ENCODE assay signal across 19 cellular contexts in the genomic region with DNA sequence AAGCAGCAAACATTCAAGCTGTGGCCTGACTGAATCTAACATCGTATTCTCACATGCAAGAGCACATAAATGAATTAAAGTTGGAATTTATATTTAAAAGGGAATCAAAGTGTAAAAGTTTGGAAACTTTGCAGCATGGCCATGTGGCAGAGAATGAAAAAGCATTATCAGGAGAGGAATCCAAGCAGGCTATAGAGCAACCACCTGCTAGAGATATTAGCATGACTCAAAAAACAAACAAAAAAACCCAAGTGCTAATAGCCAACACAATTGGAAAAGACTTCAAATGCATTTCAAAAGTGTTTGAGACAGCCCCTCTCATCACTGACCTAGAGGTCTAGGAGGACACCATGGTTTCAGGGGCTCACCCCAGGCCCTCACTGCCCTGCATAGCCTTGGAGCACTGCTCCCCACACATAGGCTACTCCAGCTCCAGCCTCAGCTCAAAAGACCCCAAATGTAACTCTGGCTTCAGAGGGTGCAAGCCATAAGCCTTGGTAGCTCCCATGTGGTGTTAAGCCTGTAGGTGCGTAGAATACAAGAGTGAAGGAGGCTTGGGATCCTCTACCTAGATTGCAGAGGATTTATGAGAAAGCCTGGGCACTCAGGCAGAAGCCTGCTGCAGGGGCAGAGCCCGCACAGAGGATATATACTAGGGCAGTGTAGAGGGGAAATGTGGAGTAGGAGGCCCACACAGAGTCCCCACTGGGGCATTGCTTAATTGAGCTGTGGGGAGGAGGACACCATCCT. TPM values are rescaled to one million over a fixed set of nuclear protein-coding genes. Genes with fewer than 3 reads are reported as not detected.
A peak's percentile ranks its signal among the peaks of the same experiment; 100 is the strongest.
DNase-seq lines count a peak whose midpoint lies in the region; ATAC-seq, FAIRE-seq and TF ChIP-seq lines count a peak whose summit lies in the region.
"Had no signal": no experiment of that assay in that cellular context is flagged by ENCODE, and none has a peak within 500 bp of the region (broad histone marks: within the 10 kb centered on the region; RNA-seq: fewer than 3 reads in every experiment).

No MANE protein-coding gene starts in this region.

- FAIRE-seq in HepG2 (lab: Jason Lieb, UNC): no peak
- FAIRE-seq: A204.1, G401.6, GM12891 had no signal

- ATAC-seq in HepG2: peak; percentile 58
- ATAC-seq in upper lobe of right lung: no peak

- peaks cover 6% of the 10 kb centered on the region for H3K27me3 Mint-ChIP-seq in activated naive CD4-positive, alpha-beta T cell treated with anti-CD3 and anti-CD28 coated beads for 36 hours (ENCODE audit: low read depth)

- H3K27me3 ChIP-seq in HepG2 (ENCODE audit: control insufficient read depth in 1 of 2, insufficient read depth in 2 of 2, low read length in 2 of 2) (no peaks in the 10 kb centered on the region), upper lobe of right lung (no peaks in the 10 kb centered on the region), SK-N-SH (ENCODE audit: insufficient read depth) (no peaks in the 10 kb centered on the region), BE2C (no peaks in the 10 kb centered on the region)

- no peaks in the 10 kb centered on the region for H3K79me2 ChIP-seq in HepG2 (ENCODE audit: insufficient read depth, low read length)
- H3K79me2 ChIP-seq in SK-N-SH (ENCODE audit: insufficient read depth): no peaks in the 10 kb centered on the region

- no peaks in the 10 kb centered on the region for H3K36me3 Mint-ChIP-seq in activated naive CD4-positive, alpha-beta T cell treated with anti-CD3 and anti-CD28 coated beads for 36 hours (ENCODE audit: low read depth)

- peak overlapping the region; percentile 66 for H3K27ac ChIP-seq in C4-2B
- no peak overlapping the region for H3K27ac ChIP-seq in HepG2 (ENCODE audit: extremely low read length, insufficient read depth, low read length)
- no peak overlapping the region for H3K27ac ChIP-seq in upper lobe of right lung
- no peak overlapping the region for H3K27ac ChIP-seq in SK-N-SH (ENCODE audit: low read depth in 2 of 2, low read length in 1 of 2)

- no TSS peak for BruUV-seq in HepG2 (replicated peaks; lab: Mats Ljungman, UMichigan)

- no peaks in the 10 kb centered on the region for H3K9me3 ChIP-seq in HepG2 (ENCODE audit: low read length)
- no peaks in the 10 kb centered on the region for H3K9me3 ChIP-seq in upper lobe of right lung
- no peaks in the 10 kb centered on the region for H3K9me3 ChIP-seq in SK-N-SH
- H3K9me3 ChIP-seq in BE2C: no peaks in the 10 kb centered on the region

- no peak overlapping the region for H3K4me3 Mint-ChIP-seq in activated naive CD4-positive, alpha-beta T cell treated with anti-CD3 and anti-CD28 coated beads for 36 hours
- H3K4me3 Mint-ChIP-seq: CD8-positive, alpha-beta memory T cell; H9 had no signal

- DNase-seq in NB4 (ENCODE audit: low read depth) (peak; percentile 46), HepG2 (ENCODE audit: low spot score) (no peak), upper lobe of right lung (peak; percentile 17), SK-N-SH (no peak), BE2C (no peak)
- DNase-seq in activated naive CD4-positive, alpha-beta T cell treated with anti-CD3 and anti-CD28 coated beads for 36 hours: no peak
- DNase-seq: CD8-positive, alpha-beta memory T cell; DMS79 treated with DMSO at 0.1 percent for 48 hours; EL; GOT3; H9 had no signal

- no peaks in the 10 kb centered on the region for H3K9me2 ChIP-seq in SK-N-SH

- H3K27ac Mint-ChIP-seq in activated naive CD4-positive, alpha-beta T cell treated with anti-CD3 and anti-CD28 coated beads for 36 hours: no peak overlapping the region
- H3K27ac Mint-ChIP-seq: CD8-positive, alpha-beta memory T cell; H9 had no signal

- H3K4me2 ChIP-seq in HepG2 (ENCODE audit: low read depth, low read length) (peak overlapping the region; percentile 28; the same call in 1 of the 2 replicates), SK-N-SH (no peak overlapping the region)

- intact Hi-C loops in HepG2 (cut with micrococcal nuclease; ENCODE audit: unreplicated experiment): no loop called here
- intact Hi-C loops in upper lobe of right lung (cut with DNase I): no loop called here
- intact Hi-C loops in activated naive CD4-positive, alpha-beta T cell treated with anti-CD3 and anti-CD28 coated beads for 36 hours (cut with micrococcal nuclease): no loop called here

- no peaks in the 10 kb centered on the region for H4K20me1 ChIP-seq in HepG2 (ENCODE audit: insufficient read depth, low read length)
- H4K20me1 ChIP-seq in SK-N-SH (ENCODE audit: insufficient read depth): no peaks in the 10 kb centered on the region

- H3F3A ChIP-seq in SK-N-SH (replicated peaks; ENCODE audit: insufficient read depth): no peaks in the 10 kb centered on the region

- in situ Hi-C loops in HepG2 (cut with HindIII; ENCODE audit: extremely low pct_ligation_motif_present, low pct_unique_long_range_greater_than_20kb): no loop called here

- peaks cover 45% of the 10 kb centered on the region for H3K4me1 ChIP-seq in HepG2 (ENCODE audit: insufficient read depth, low read length)
- no peaks in the 10 kb centered on the region for H3K4me1 ChIP-seq in upper lobe of right lung
- H3K4me1 ChIP-seq in SK-N-SH (ENCODE audit: control insufficient read depth in 1 of 2, insufficient read depth in 2 of 2, low read depth in 1 of 2, low read length in 1 of 2): no peaks in the 10 kb centered on the region
- H3K4me1 ChIP-seq in BE2C: no peaks in the 10 kb centered on the region

- TF ChIP-seq POLR2A in NB4 (IDR thresholded peaks at IDR 0.05; ENCODE audit: extremely low read depth, insufficient read length) (no peak), HepG2 (IDR thresholded peaks at IDR 0.05; ENCODE audit: insufficient read depth in 1 of 2, low read depth in 2 of 2, low read length in 2 of 2) (no peak)

- no peaks in the 10 kb centered on the region for H3K4me1 Mint-ChIP-seq in activated naive CD4-positive, alpha-beta T cell treated with anti-CD3 and anti-CD28 coated beads for 36 hours (ENCODE audit: low read depth)
- H3K4me1 Mint-ChIP-seq: CD8-positive, alpha-beta memory T cell; H9 had no signal

- H3K36me3 ChIP-seq in HepG2 (replicated peaks in 1 of 2; ENCODE audit: control insufficient read depth in 1 of 2, insufficient read depth in 2 of 2, low read length in 2 of 2): no peaks in the 10 kb centered on the region
- no peaks in the 10 kb centered on the region for H3K36me3 ChIP-seq in upper lobe of right lung
- no peaks in the 10 kb centered on the region for H3K36me3 ChIP-seq in SK-N-SH (replicated peaks in 1 of 2; ENCODE audit: control insufficient read depth in 1 of 2, insufficient read depth in 2 of 2, low read length in 1 of 2)
- H3K36me3 ChIP-seq in BE2C: no peaks in the 10 kb centered on the region

- POLR2A ChIA-PET in HepG2 (lab: Yijun Ruan, JAX): interaction anchor here (0.8 to 2.7 kb wide), 2 partner anchors 9 to 38 kb away, joined by 4 to 6 read pairs; no protein-coding TSS in a partner anchor
- POLR2A ChIA-PET in SK-N-SH (lab: Yijun Ruan, JAX): no interaction called here

- H3K9ac ChIP-seq in HepG2 (ENCODE audit: insufficient read depth, low read depth, low read length) (no peak overlapping the region), SK-N-SH (no peak overlapping the region)

- H3K9me3 Mint-ChIP-seq in activated naive CD4-positive, alpha-beta T cell treated with anti-CD3 and anti-CD28 coated beads for 36 hours: peaks cover 5% of the 10 kb centered on the region

- H3K4me3 ChIP-seq in NB4 (ENCODE audit: low read depth, low read length) (no peak overlapping the region), HepG2 (replicated peaks in 1 of 3; ENCODE audit: insufficient read depth in 1 of 3, low read depth in 2 of 3, low read length in 3 of 3) (0 out of 6 replicates have a peak overlapping the region, but pooled peaks of 1 of the 3 experiments have one; percentile 7), upper lobe of right lung (no peak overlapping the region), SK-N-SH (ENCODE audit: low read depth in 2 of 2, low read length in 1 of 2) (no peak overlapping the region), BE2C (ENCODE audit: low read depth, low read length) (no peak overlapping the region)

- TF ChIP-seq CTCF in C4-2B (conservative IDR thresholded peaks at IDR 0.05) (no peak), NB4 (IDR thresholded peaks at IDR 0.05; ENCODE audit: low read depth, low read length) (no peak), HepG2 (CRISPR knock-in tag; IDR thresholded peaks at IDR 0.05) (no peak), upper lobe of right lung (IDR thresholded peaks at IDR 0.05) (no peak), SK-N-SH (IDR thresholded peaks at IDR 0.05) (no peak), BE2C (IDR thresholded peaks at IDR 0.05; ENCODE audit: low read depth, low read length) (no peak)

- CTCF ChIA-PET in HepG2 (lab: Yijun Ruan, JAX; ENCODE audit: low intra/inter-chr PET ratio, low total read pairs) (no interaction called here), SK-N-SH (lab: Yijun Ruan, JAX) (no interaction called here)
- CTCF ChIA-PET in activated naive CD4-positive, alpha-beta T cell treated with anti-CD3 and anti-CD28 coated beads for 36 hours (lab: Charles Lee): no interaction called here

- WGBS in HepG2 (ENCODE audit: low lambda C conversion rate): 47% methylated on average over 2 of the region's 3 CpGs
- 17% methylated on average over 3 of the region's 3 CpGs for WGBS in SK-N-SH (ENCODE audit: low lambda C conversion rate)

- TF ChIP-seq EP300 in HepG2 (IDR thresholded peaks at IDR 0.05; ENCODE audit: low read depth in 2 of 2, low read length in 2 of 2) (no peak; a peak in 1 of 4 replicates), HepG2 (CRISPR knock-in tag; IDR thresholded peaks at IDR 0.05; ENCODE audit: borderline replicate concordance) (no peak), SK-N-SH (IDR thresholded peaks at IDR 0.05; ENCODE audit: borderline replicate concordance in 1 of 2, low read depth in 1 of 2, low read length in 1 of 2) (no peak)

- TF ChIP-seq RAD21 in HepG2 (CRISPR knock-in tag; IDR thresholded peaks at IDR 0.05) (no peak), SK-N-SH (IDR thresholded peaks at IDR 0.05; ENCODE audit: low read length) (no peak)

- H2AFZ ChIP-seq in HepG2 (ENCODE audit: low read length): no peak overlapping the region
- H2AFZ ChIP-seq in SK-N-SH (ENCODE audit: low read depth): no peak overlapping the region

RNA-seq across cellular contexts. Expression of a gene that starts 1.7 kb away (rescaled TPM):
- total RNA-seq in HepG2 (2016; rRNA removed; fragmentation: Illumina TruSeq; extraction: Trizol): not detected in 2 replicates
- not detected in 2 replicates for total RNA-seq in HepG2 (2016; cell fraction: cytosol; rRNA removed; fragmentation: Illumina TruSeq; extraction: Trizol; ENCODE audit: low read depth)
- total RNA-seq in HepG2 (2016; cell fraction: insoluble cytoplasmic fraction; rRNA removed; fragmentation: Illumina TruSeq; extraction: Trizol): not detected in 2 replicates
- total RNA-seq in HepG2 (2016; cell fraction: membrane; rRNA removed; fragmentation: Illumina TruSeq; extraction: Trizol): not detected in 2 replicates
- not detected in 2 replicates for total RNA-seq in HepG2 (2016; cell fraction: nucleus; rRNA removed; fragmentation: Illumina TruSeq; extraction: Trizol)
- 0.54 and 0.91 TPM in 2 replicates for polyA plus RNA-seq in HepG2 (2011; rRNA removed)
- polyA plus RNA-seq in HepG2 (2011; cell fraction: cytosol; rRNA removed): 0.38 and 0.96 TPM in 2 replicates
- polyA plus RNA-seq in HepG2 (2011; cell fraction: nucleus; rRNA removed): 2.2 and 3.3 TPM in 2 replicates
- polyA plus RNA-seq in HepG2 (2012): 1.0 and 6.0 TPM in 2 replicates
- not detected in 2 replicates for polyA plus RNA-seq in HepG2 (2016; cell fraction: cytosol; fragmentation: Illumina TruSeq; extraction: Trizol; ENCODE audit: low read depth)
- polyA plus RNA-seq in HepG2 (2016; cell fraction: insoluble cytoplasmic fraction; fragmentation: Illumina TruSeq; extraction: Trizol; ENCODE audit: low read depth): not detected in 2 replicates
- polyA plus RNA-seq in HepG2 (2016; cell fraction: membrane; fragmentation: Illumina TruSeq; extraction: Trizol; ENCODE audit: low read depth): not detected in 2 replicates
- not detected in 2 replicates for polyA plus RNA-seq in HepG2 (2016; cell fraction: nucleus; fragmentation: Illumina TruSeq; extraction: Trizol; ENCODE audit: insufficient read depth, low read depth)
- 0.60 TPM in 1 of 2 replicates, not detected in the other for polyA minus RNA-seq in HepG2 (2011; rRNA and poly(A)+ RNA removed; ENCODE audit: low replicate concordance)
- not detected in 2 replicates for polyA minus RNA-seq in HepG2 (2011; cell fraction: cytosol; rRNA and poly(A)+ RNA removed)
- polyA minus RNA-seq in HepG2 (2011; cell fraction: nucleus; rRNA and poly(A)+ RNA removed): 1.1 TPM in 1 of 2 replicates, not detected in the other
- total RNA-seq in upper lobe of right lung: 0.46 TPM
- total RNA-seq in activated naive CD4-positive, alpha-beta T cell treated with anti-CD3 and anti-CD28 coated beads for 36 hours: not detected
- 0.06 and 0.07 TPM in 2 replicates for polyA plus RNA-seq in SK-N-SH (2012; rRNA removed)
- polyA plus RNA-seq in SK-N-SH (2012; cell fraction: cytosol; rRNA removed): not detected in 2 replicates
- 0.17 and 0.19 TPM in 2 replicates for polyA plus RNA-seq in SK-N-SH (2012; cell fraction: nucleus; rRNA removed)
- polyA plus RNA-seq in BE2C (2012; ENCODE audit: insufficient read depth, insufficient read length, low read depth): not detected
- total RNA-seq: Caco-2; CD8-positive, alpha-beta memory T cell; H9; HT-29 had no signal
- polyA plus RNA-seq: AG04450; BJ; CD8-positive, alpha-beta memory T cell had no signal

RNA-seq across cellular contexts. Expression of a gene that starts 12.5 kb away (rescaled TPM):
- total RNA-seq in HepG2 (2016; rRNA removed; fragmentation: Illumina TruSeq; extraction: Trizol) (not detected in 2 replicates), upper lobe of right lung (not detected)
- not detected in 2 replicates for total RNA-seq in HepG2 (2016; cell fraction: cytosol; rRNA removed; fragmentation: Illumina TruSeq; extraction: Trizol; ENCODE audit: low read depth)
- total RNA-seq in HepG2 (2016; cell fraction: insoluble cytoplasmic fraction; rRNA removed; fragmentation: Illumina TruSeq; extraction: Trizol): not detected in 2 replicates
- not detected in 2 replicates for total RNA-seq in HepG2 (2016; cell fraction: membrane; rRNA removed; fragmentation: Illumina TruSeq; extraction: Trizol)
- not detected in 2 replicates for total RNA-seq in HepG2 (2016; cell fraction: nucleus; rRNA removed; fragmentation: Illumina TruSeq; extraction: Trizol)
- polyA plus RNA-seq in HepG2 (2011; rRNA removed) (0.05 and 0.20 TPM in 2 replicates), SK-N-SH (2012; rRNA removed) (0.06 TPM in 1 of 2 replicates, not detected in the other)
- 0.09 and 0.17 TPM in 2 replicates for polyA plus RNA-seq in HepG2 (2011; cell fraction: cytosol; rRNA removed)
- polyA plus RNA-seq in HepG2 (2011; cell fraction: nucleus; rRNA removed): 0.19 TPM in 1 of 2 replicates, not detected in the other
- polyA plus RNA-seq in HepG2 (2012): 0.12 and 0.13 TPM in 2 replicates
- polyA plus RNA-seq in HepG2 (2016; cell fraction: cytosol; fragmentation: Illumina TruSeq; extraction: Trizol; ENCODE audit: low read depth): not detected in 2 replicates
- polyA plus RNA-seq in HepG2 (2016; cell fraction: insoluble cytoplasmic fraction; fragmentation: Illumina TruSeq; extraction: Trizol; ENCODE audit: low read depth): not detected in 2 replicates
- not detected in 2 replicates for polyA plus RNA-seq in HepG2 (2016; cell fraction: membrane; fragmentation: Illumina TruSeq; extraction: Trizol; ENCODE audit: low read depth)
- not detected in 2 replicates for polyA plus RNA-seq in HepG2 (2016; cell fraction: nucleus; fragmentation: Illumina TruSeq; extraction: Trizol; ENCODE audit: insufficient read depth, low read depth)
- 0.12 TPM in 2 replicates for polyA minus RNA-seq in HepG2 (2011; rRNA and poly(A)+ RNA removed; ENCODE audit: low replicate concordance)
- not detected in 2 replicates for polyA minus RNA-seq in HepG2 (2011; cell fraction: cytosol; rRNA and poly(A)+ RNA removed)
- not detected in 2 replicates for polyA minus RNA-seq in HepG2 (2011; cell fraction: nucleus; rRNA and poly(A)+ RNA removed)
- not detected for total RNA-seq in activated naive CD4-positive, alpha-beta T cell treated with anti-CD3 and anti-CD28 coated beads for 36 hours
- not detected in 2 replicates for polyA plus RNA-seq in SK-N-SH (2012; cell fraction: cytosol; rRNA removed)
- 0.13 and 0.40 TPM in 2 replicates for polyA plus RNA-seq in SK-N-SH (2012; cell fraction: nucleus; rRNA removed)
- not detected for polyA plus RNA-seq in BE2C (2012; ENCODE audit: insufficient read depth, insufficient read length, low read depth)
- total RNA-seq: Caco-2; CD8-positive, alpha-beta memory T cell; H9; HT-29 had no signal
- polyA plus RNA-seq: BJ; CD8-positive, alpha-beta memory T cell had no signal

RNA-seq across cellular contexts. Expression of a gene that starts 22.9 kb away (rescaled TPM):
- total RNA-seq in HepG2 (2016; rRNA removed; fragmentation: Illumina TruSeq; extraction: Trizol): 0.09 TPM in 1 of 2 replicates, not detected in the other
- total RNA-seq in HepG2 (2016; cell fraction: cytosol; rRNA removed; fragmentation: Illumina TruSeq; extraction: Trizol; ENCODE audit: low read depth): not detected in 2 replicates
- 0.09 TPM in 1 of 2 replicates, not detected in the other for total RNA-seq in HepG2 (2016; cell fraction: insoluble cytoplasmic fraction; rRNA removed; fragmentation: Illumina TruSeq; extraction: Trizol)
- total RNA-seq in HepG2 (2016; cell fraction: membrane; rRNA removed; fragmentation: Illumina TruSeq; extraction: Trizol): not detected in 2 replicates
- not detected in 2 replicates for total RNA-seq in HepG2 (2016; cell fraction: nucleus; rRNA removed; fragmentation: Illumina TruSeq; extraction: Trizol)
- 0.42 TPM in 1 of 2 replicates, not detected in the other for polyA plus RNA-seq in HepG2 (2011; rRNA removed)
- polyA plus RNA-seq in HepG2 (2011; cell fraction: cytosol; rRNA removed): 0.21 and 0.24 TPM in 2 replicates
- polyA plus RNA-seq in HepG2 (2011; cell fraction: nucleus; rRNA removed): 0.98 and 1.3 TPM in 2 replicates
- polyA plus RNA-seq in HepG2 (2012): 0.28 and 1.2 TPM in 2 replicates
- not detected in 2 replicates for polyA plus RNA-seq in HepG2 (2016; cell fraction: cytosol; fragmentation: Illumina TruSeq; extraction: Trizol; ENCODE audit: low read depth)
- not detected in 2 replicates for polyA plus RNA-seq in HepG2 (2016; cell fraction: insoluble cytoplasmic fraction; fragmentation: Illumina TruSeq; extraction: Trizol; ENCODE audit: low read depth)
- polyA plus RNA-seq in HepG2 (2016; cell fraction: membrane; fragmentation: Illumina TruSeq; extraction: Trizol; ENCODE audit: low read depth): not detected in 2 replicates
- polyA plus RNA-seq in HepG2 (2016; cell fraction: nucleus; fragmentation: Illumina TruSeq; extraction: Trizol; ENCODE audit: insufficient read depth, low read depth): 0.57 TPM in 1 of 2 replicates, not detected in the other
- polyA minus RNA-seq in HepG2 (2011; rRNA and poly(A)+ RNA removed; ENCODE audit: low replicate concordance): 0.12 TPM in 1 of 2 replicates, not detected in the other
- not detected in 2 replicates for polyA minus RNA-seq in HepG2 (2011; cell fraction: cytosol; rRNA and poly(A)+ RNA removed)
- not detected in 2 replicates for polyA minus RNA-seq in HepG2 (2011; cell fraction: nucleus; rRNA and poly(A)+ RNA removed)
- total RNA-seq in upper lobe of right lung: not detected
- not detected for total RNA-seq in activated naive CD4-positive, alpha-beta T cell treated with anti-CD3 and anti-CD28 coated beads for 36 hours
- polyA plus RNA-seq in SK-N-SH (2012; rRNA removed): not detected in 2 replicates
- polyA plus RNA-seq in SK-N-SH (2012; cell fraction: cytosol; rRNA removed): not detected in 2 replicates
- polyA plus RNA-seq in SK-N-SH (2012; cell fraction: nucleus; rRNA removed): 0.29 and 0.60 TPM in 2 replicates
- not detected for polyA plus RNA-seq in BE2C (2012; ENCODE audit: insufficient read depth, insufficient read length, low read depth)
- total RNA-seq: Caco-2; CD8-positive, alpha-beta memory T cell; H9; HT-29 had no signal
- polyA plus RNA-seq: AG04450; CD8-positive, alpha-beta memory T cell had no signal

RNA-seq across cellular contexts. Expression of a gene that starts 40.0 kb away (rescaled TPM):
- total RNA-seq in HepG2 (2016; rRNA removed; fragmentation: Illumina TruSeq; extraction: Trizol) (not detected in 2 replicates), upper lobe of right lung (not detected)
- total RNA-seq in HepG2 (2016; cell fraction: cytosol; rRNA removed; fragmentation: Illumina TruSeq; extraction: Trizol; ENCODE audit: low read depth): not detected in 2 replicates
- total RNA-seq in HepG2 (2016; cell fraction: insoluble cytoplasmic fraction; rRNA removed; fragmentation: Illumina TruSeq; extraction: Trizol): not detected in 2 replicates
- not detected in 2 replicates for total RNA-seq in HepG2 (2016; cell fraction: membrane; rRNA removed; fragmentation: Illumina TruSeq; extraction: Trizol)
- not detected in 2 replicates for total RNA-seq in HepG2 (2016; cell fraction: nucleus; rRNA removed; fragmentation: Illumina TruSeq; extraction: Trizol)
- polyA plus RNA-seq in HepG2 (2011; rRNA removed) (0.13 TPM in 1 of 2 replicates, not detected in the other), SK-N-SH (2012; rRNA removed) (not detected in 2 replicates)
- polyA plus RNA-seq in HepG2 (2011; cell fraction: cytosol; rRNA removed): 0.04 TPM in 1 of 2 replicates, not detected in the other
- polyA plus RNA-seq in HepG2 (2011; cell fraction: nucleus; rRNA removed): 0.71 and 0.93 TPM in 2 replicates
- polyA plus RNA-seq in HepG2 (2012): 0.79 and 1.0 TPM in 2 replicates
- not detected in 2 replicates for polyA plus RNA-seq in HepG2 (2016; cell fraction: cytosol; fragmentation: Illumina TruSeq; extraction: Trizol; ENCODE audit: low read depth)
- not detected in 2 replicates for polyA plus RNA-seq in HepG2 (2016; cell fraction: insoluble cytoplasmic fraction; fragmentation: Illumina TruSeq; extraction: Trizol; ENCODE audit: low read depth)
- polyA plus RNA-seq in HepG2 (2016; cell fraction: membrane; fragmentation: Illumina TruSeq; extraction: Trizol; ENCODE audit: low read depth): not detected in 2 replicates
- not detected in 2 replicates for polyA plus RNA-seq in HepG2 (2016; cell fraction: nucleus; fragmentation: Illumina TruSeq; extraction: Trizol; ENCODE audit: insufficient read depth, low read depth)
- polyA minus RNA-seq in HepG2 (2011; rRNA and poly(A)+ RNA removed; ENCODE audit: low replicate concordance): not detected in 2 replicates
- polyA minus RNA-seq in HepG2 (2011; cell fraction: cytosol; rRNA and poly(A)+ RNA removed): not detected in 2 replicates
- not detected in 2 replicates for polyA minus RNA-seq in HepG2 (2011; cell fraction: nucleus; rRNA and poly(A)+ RNA removed)
- total RNA-seq in activated naive CD4-positive, alpha-beta T cell treated with anti-CD3 and anti-CD28 coated beads for 36 hours: not detected
- polyA plus RNA-seq in SK-N-SH (2012; cell fraction: cytosol; rRNA removed): not detected in 2 replicates
- 0.15 TPM in 1 of 2 replicates, not detected in the other for polyA plus RNA-seq in SK-N-SH (2012; cell fraction: nucleus; rRNA removed)
- polyA plus RNA-seq in BE2C (2012; ENCODE audit: insufficient read depth, insufficient read length, low read depth): not detected
- total RNA-seq: Caco-2; CD8-positive, alpha-beta memory T cell; H9; HT-29 had no signal
- polyA plus RNA-seq: AG04450; CD8-positive, alpha-beta memory T cell had no signal

RNA-seq across cellular contexts. Expression of a gene that starts 57.3 kb away (rescaled TPM):
- not detected in 2 replicates for total RNA-seq in HepG2 (2016; rRNA removed; fragmentation: Illumina TruSeq; extraction: Trizol)
- not detected in 2 replicates for total RNA-seq in HepG2 (2016; cell fraction: cytosol; rRNA removed; fragmentation: Illumina TruSeq; extraction: Trizol; ENCODE audit: low read depth)
- total RNA-seq in HepG2 (2016; cell fraction: insoluble cytoplasmic fraction; rRNA removed; fragmentation: Illumina TruSeq; extraction: Trizol): not detected in 2 replicates
- not detected in 2 replicates for total RNA-seq in HepG2 (2016; cell fraction: membrane; rRNA removed; fragmentation: Illumina TruSeq; extraction: Trizol)
- not detected in 2 replicates for total RNA-seq in HepG2 (2016; cell fraction: nucleus; rRNA removed; fragmentation: Illumina TruSeq; extraction: Trizol)
- not detected in 2 replicates for polyA plus RNA-seq in HepG2 (2011; rRNA removed)
- not detected in 2 replicates for polyA plus RNA-seq in HepG2 (2011; cell fraction: cytosol; rRNA removed)
- not detected in 2 replicates for polyA plus RNA-seq in HepG2 (2011; cell fraction: nucleus; rRNA removed)
- polyA plus RNA-seq in HepG2 (2012): 0.27 TPM in 1 of 2 replicates, not detected in the other
- not detected in 2 replicates for polyA plus RNA-seq in HepG2 (2016; cell fraction: cytosol; fragmentation: Illumina TruSeq; extraction: Trizol; ENCODE audit: low read depth)
- not detected in 2 replicates for polyA plus RNA-seq in HepG2 (2016; cell fraction: insoluble cytoplasmic fraction; fragmentation: Illumina TruSeq; extraction: Trizol; ENCODE audit: low read depth)
- not detected in 2 replicates for polyA plus RNA-seq in HepG2 (2016; cell fraction: membrane; fragmentation: Illumina TruSeq; extraction: Trizol; ENCODE audit: low read depth)
- polyA plus RNA-seq in HepG2 (2016; cell fraction: nucleus; fragmentation: Illumina TruSeq; extraction: Trizol; ENCODE audit: insufficient read depth, low read depth): not detected in 2 replicates
- polyA minus RNA-seq in HepG2 (2011; rRNA and poly(A)+ RNA removed; ENCODE audit: low replicate concordance): not detected in 2 replicates
- not detected in 2 replicates for polyA minus RNA-seq in HepG2 (2011; cell fraction: cytosol; rRNA and poly(A)+ RNA removed)
- not detected in 2 replicates for polyA minus RNA-seq in HepG2 (2011; cell fraction: nucleus; rRNA and poly(A)+ RNA removed)
- total RNA-seq in upper lobe of right lung: not detected
- not detected for total RNA-seq in activated naive CD4-positive, alpha-beta T cell treated with anti-CD3 and anti-CD28 coated beads for 36 hours
- not detected in 2 replicates for polyA plus RNA-seq in SK-N-SH (2012; rRNA removed)
- not detected in 2 replicates for polyA plus RNA-seq in SK-N-SH (2012; cell fraction: cytosol; rRNA removed)
- polyA plus RNA-seq in SK-N-SH (2012; cell fraction: nucleus; rRNA removed): not detected in 2 replicates
- polyA plus RNA-seq in BE2C (2012; ENCODE audit: insufficient read depth, insufficient read length, low read depth): not detected
- total RNA-seq: Caco-2; CD8-positive, alpha-beta memory T cell; H9; HT-29 had no signal
- polyA plus RNA-seq: AG04450; BJ; CD8-positive, alpha-beta memory T cell had no signal

Comparison
In these comparisons a context has a peak if more than half of its experiments do, and no peak if none do; other contexts are left out.
1. DNase-seq: peak in NB4 (single experiment) and upper lobe of right lung (single experiment); none in HepG2 (single experiment), activated naive CD4-positive, alpha-beta T cell treated with anti-CD3 and anti-CD28 coated beads for 36 hours (single experiment), SK-N-SH (single experiment) and BE2C (single experiment).